11 cellular contexts compared by ENCODE assay signal in the genomic region with DNA sequence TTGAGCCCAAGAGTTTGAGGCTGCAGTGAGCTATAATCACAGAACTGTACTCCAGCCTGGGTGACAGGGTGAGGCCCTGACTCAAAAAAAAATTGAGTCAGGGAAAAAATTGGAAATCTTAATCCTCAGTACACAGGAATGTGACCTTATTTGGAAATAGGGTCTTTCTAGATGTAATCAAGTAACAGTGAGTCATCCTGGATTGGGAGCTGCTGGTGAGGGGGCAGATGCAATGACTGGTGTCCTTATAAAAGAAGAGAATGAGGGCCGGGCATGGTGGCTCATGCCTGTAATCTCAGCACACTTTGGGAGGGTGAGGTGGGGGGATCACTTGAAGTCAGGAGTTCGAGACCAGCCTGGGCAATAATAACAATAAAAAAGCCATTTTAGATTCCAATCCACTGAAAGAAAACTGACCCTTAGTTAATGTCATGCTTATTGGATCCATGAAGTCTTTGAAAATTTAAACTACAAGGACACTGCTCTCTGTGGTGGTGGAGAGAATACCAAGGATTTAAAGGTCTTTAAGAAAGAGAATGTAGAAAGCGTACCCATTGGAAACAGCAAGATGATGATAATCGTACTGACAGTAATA. TPM values are rescaled to one million over a fixed set of nuclear protein-coding genes. Genes with fewer than 3 reads are reported as not detected.
DNase-seq lines count a peak whose midpoint lies in the region; ATAC-seq and TF ChIP-seq lines count a peak whose summit lies in the region.
"Not testable (repeated sequence)": the region's sequence is repeated elsewhere in the genome, so short reads cannot be mapped to it uniquely, and the experiment has no call there.
"Had no signal": no experiment of that assay in that cellular context is flagged by ENCODE, and none has a peak within 500 bp of the region (broad histone marks: within the 10 kb centered on the region; RNA-seq: fewer than 3 reads in every experiment).

No MANE protein-coding gene starts in this region.

- H3K9me3 Mint-ChIP-seq in HFFc6; activated CD4-positive, alpha-beta memory T cell treated with anti-CD3 and anti-CD28 coated beads for 36 hours: not testable (repeated sequence)

- POLR2A ChIA-PET in PC-3 (lab: Charles Lee; ENCODE audit: unreplicated experiment); activated CD4-positive, alpha-beta memory T cell treated with anti-CD3 and anti-CD28 coated beads for 36 hours (lab: Charles Lee): not testable (repeated sequence)

- dilution Hi-C loops in mammary epithelial cell (cut with HindIII; ENCODE audit: low sequenced_read_pairs) = not testable (repeated sequence)

- not testable (repeated sequence) for H3K27me3 ChIP-seq in PC-3 (ENCODE audit: low read length); mammary epithelial cell (ENCODE audit: insufficient read depth, low read length)

- not testable (repeated sequence) for ATAC-seq in PC-3

- not testable (repeated sequence) for H3K4me3 Mint-ChIP-seq in HFFc6; activated CD4-positive, alpha-beta memory T cell treated with anti-CD3 and anti-CD28 coated beads for 36 hours

- not testable (repeated sequence) for BruUV-seq in PC-3 (replicated peaks; lab: Mats Ljungman, UMichigan)
- TSS peak; percentile 60 for BruUV-seq in mammary epithelial cell (replicated peaks; lab: Mats Ljungman, UMichigan)

- H3K27ac ChIP-seq in PC-3 (ENCODE audit: low read length); mammary epithelial cell (ENCODE audit: insufficient read depth, low read depth, low read length): not testable (repeated sequence)

- DNase-seq in Daoy (ENCODE audit: low read depth) (peak; percentile 67), HFFc6 (peak; percentile 77), PC-3 (peak; percentile 61), mammary epithelial cell (peak; percentile 55), fibroblast of pulmonary artery (ENCODE audit: low read depth) (peak; percentile 51), myocyte (ENCODE audit: low read depth) (peak; percentile 11)
- peak; percentile 16 for DNase-seq in activated CD4-positive, alpha-beta memory T cell treated with anti-CD3 and anti-CD28 coated beads for 36 hours

- not testable (repeated sequence) for H3K9ac ChIP-seq in PC-3 (ENCODE audit: low read length); mammary epithelial cell (ENCODE audit: insufficient read depth, low read length)

- H3K36me3 ChIP-seq in PC-3 (ENCODE audit: low read depth, low read length); mammary epithelial cell (ENCODE audit: insufficient read depth, low read length): not testable (repeated sequence)

- TF ChIP-seq CTCF in HFFc6 (IDR thresholded peaks at IDR 0.05); PC-3 (conservative IDR thresholded peaks at IDR 0.05; ENCODE audit: low read depth, low read length); mammary epithelial cell (conservative IDR thresholded peaks at IDR 0.05 in 1 of 2, IDR thresholded peaks at IDR 0.05 in 1 of 2; ENCODE audit: extremely low read depth in 1 of 2, insufficient read depth in 1 of 2, low read depth in 1 of 2, low read length in 2 of 2); fibroblast of pulmonary artery (IDR thresholded peaks at IDR 0.05; ENCODE audit: low read length, missing control alignments): not testable (repeated sequence)

- intact Hi-C loops in PC-3 (cut with micrococcal nuclease); activated CD4-positive, alpha-beta memory T cell treated with anti-CD3 and anti-CD28 coated beads for 36 hours (cut with micrococcal nuclease); mammary epithelial cell (cut with micrococcal nuclease): not testable (repeated sequence)

- in situ Hi-C loops in mammary epithelial cell (cut with MboI; ENCODE audit: low sequenced_read_pairs in 2 of 2) = loop anchor here in 1 of 2 donors (25.0 kb wide), 1 partner anchor 135 kb away; a partner anchor contains a TSS

- not testable (repeated sequence) for H2AFZ ChIP-seq in PC-3 (ENCODE audit: low read length); mammary epithelial cell (ENCODE audit: low read depth, low read length)

- not testable (repeated sequence) for H3K4me1 ChIP-seq in PC-3 (ENCODE audit: insufficient read depth, low read length); mammary epithelial cell (ENCODE audit: insufficient read depth, low read length)

- H3K4me3 ChIP-seq in PC-3 (ENCODE audit: low read length); mammary epithelial cell (replicated peaks in 1 of 3; ENCODE audit: insufficient read depth in 1 of 3, low read depth in 2 of 3, low read length in 3 of 3); fibroblast of pulmonary artery (replicated peaks; ENCODE audit: low read depth, low read length): not testable (repeated sequence)

- not testable (repeated sequence) for H3K27me3 Mint-ChIP-seq in HFFc6 (ENCODE audit: insufficient read depth); activated CD4-positive, alpha-beta memory T cell treated with anti-CD3 and anti-CD28 coated beads for 36 hours

- H3K9me2 ChIP-seq in PC-3 (replicated peaks; ENCODE audit: low read length) = not testable (repeated sequence)

- peak overlapping the region; percentile 68 for H3K27ac Mint-ChIP-seq in HFFc6
- H3K27ac Mint-ChIP-seq in activated CD4-positive, alpha-beta memory T cell treated with anti-CD3 and anti-CD28 coated beads for 36 hours = not testable (repeated sequence)

- not testable (repeated sequence) for H4K20me1 ChIP-seq in PC-3 (ENCODE audit: low read length); mammary epithelial cell (ENCODE audit: insufficient read depth, low read length)

- 86% methylated on average over 3 of the region's 4 CpGs for WGBS in mammary epithelial cell (ENCODE audit: low coverage, missing lambda C conversion rate)

- H3K4me1 Mint-ChIP-seq in HFFc6 (ENCODE audit: low read depth) = peaks cover 23% of the 10 kb centered on the region
- H3K4me1 Mint-ChIP-seq in activated CD4-positive, alpha-beta memory T cell treated with anti-CD3 and anti-CD28 coated beads for 36 hours (ENCODE audit: low read depth) = not testable (repeated sequence)

- H3K9me3 ChIP-seq in PC-3 (ENCODE audit: low read length); mammary epithelial cell (replicated peaks; ENCODE audit: insufficient read depth, low read length): not testable (repeated sequence)

- H3K79me2 ChIP-seq in PC-3 (ENCODE audit: low read length); mammary epithelial cell (ENCODE audit: insufficient read depth, low read length): not testable (repeated sequence)

- H3K4me2 ChIP-seq in PC-3 (ENCODE audit: low read length); mammary epithelial cell (ENCODE audit: insufficient read depth, low read depth, low read length): not testable (repeated sequence)

- CTCF ChIA-PET in PC-3 (lab: Charles Lee); activated CD4-positive, alpha-beta memory T cell treated with anti-CD3 and anti-CD28 coated beads for 36 hours (lab: Charles Lee); mammary epithelial cell (lab: Charles Lee; ENCODE audit: low non-redundant PET): not testable (repeated sequence)

- not testable (repeated sequence) for H3F3A ChIP-seq in PC-3 (ENCODE audit: low read length, unreplicated experiment)

- H3K36me3 Mint-ChIP-seq in HFFc6 (ENCODE audit: low read depth); activated CD4-positive, alpha-beta memory T cell treated with anti-CD3 and anti-CD28 coated beads for 36 hours: not testable (repeated sequence)

RNA-seq across cellular contexts. Expression of a gene that starts 19.6 kb away (rescaled TPM):
- total RNA-seq in Daoy (2014; rRNA removed; shearing (Covaris generic)) = 0.17 TPM in 1 of 2 replicates, not detected in the other
- total RNA-seq in HFFc6 (2021; fragmentation: NEBNext Ultra II Directional; extraction: Animal tissue kit (Norgen Biotek cat#: 25700)) = under 1 TPM in 4 of 6 experiments, not detected in 2; 0.25 to 0.66 (median 0.31) TPM
- total RNA-seq in PC-3 (2014; rRNA removed) = not detected in 2 replicates
- under 1 TPM; 0.41 to 0.43 TPM for total RNA-seq in activated CD4-positive, alpha-beta memory T cell treated with anti-CD3 and anti-CD28 coated beads for 36 hours
- total RNA-seq in mammary epithelial cell = not detected
- not detected for polyA plus RNA-seq in mammary epithelial cell
- not detected for polyA minus RNA-seq in mammary epithelial cell
- not detected in 2 replicates for total RNA-seq in myocyte
- polyA plus RNA-seq in myocyte (2012) = 0.05 TPM
- total RNA-seq: HT-29; left ventricle myocardium superior; naive thymus-derived CD8-positive, alpha-beta T cell; thoracic aorta had no signal

Comparison
In these comparisons a context has a peak if more than half of its experiments do, and no peak if none do; other contexts are left out.
1. DNase-seq: peak in every context shown above with its lines; median percentile 77 in HFFc6; 67 in Daoy; 61 in PC-3; 55 in mammary epithelial cell; 51 in fibroblast of pulmonary artery; 16 in activated CD4-positive, alpha-beta memory T cell treated with anti-CD3 and anti-CD28 coated beads for 36 hours; 11 in myocyte.